In genomic region chr11:67301951-67302516, GRCh38 we compare ENCODE assay signal across 9 cellular contexts. TPM values are rescaled to one million over a fixed set of nuclear protein-coding genes. Genes with fewer than 3 reads are reported as not detected.
DNase-seq lines count a peak whose midpoint lies in the region; ATAC-seq, FAIRE-seq and TF ChIP-seq lines count a peak whose summit lies in the region.
"Had no signal": no experiment of that assay in that cellular context is flagged by ENCODE, and none has a peak within 500 bp of the region (broad histone marks: within the 10 kb centered on the region; RNA-seq: fewer than 3 reads in every experiment).

No MANE protein-coding gene starts in this region.

- no peaks in the 10 kb centered on the region for H3K27me3 Mint-ChIP-seq in activated CD4-positive, alpha-beta memory T cell treated with anti-CD3 and anti-CD28 coated beads, Interleukin-2, amount 10 ng/mL, durations not matched to agents 7 days and 5 days

- TF ChIP-seq CTCF in C4-2B (conservative IDR thresholded peaks at IDR 0.05) (no peak), psoas muscle (IDR thresholded peaks at IDR 0.05) (no peak), D721Med (IDR thresholded peaks at IDR 0.05; ENCODE audit: insufficient read depth, missing control alignments) (no peak)

- H3K27ac ChIP-seq in C4-2B (peak overlapping the region; percentile 92), psoas muscle (peak overlapping the region; percentile 82)

- no peaks in the 10 kb centered on the region for H3K9me3 ChIP-seq in psoas muscle

- peak; percentile 84 for DNase-seq in HT-29 (ENCODE audit: low spot score)
- DNase-seq in activated CD4-positive, alpha-beta memory T cell treated with anti-CD3 and anti-CD28 coated beads, Interleukin-2, amount 10 ng/mL, durations not matched to agents 7 days and 5 days = no peak
- DNase-seq in cardiac septum (ENCODE audit: low spot score) = peak; percentile 80
- peak; percentile 69 to 90 for DNase-seq in psoas muscle
- no peak for DNase-seq in D721Med (ENCODE audit: insufficient read length, low spot score)
- DNase-seq in activated CD4-positive, alpha-beta T cell treated with anti-CD3 and anti-CD28 coated beads for 1 hour = no peak
- DNase-seq in RPMI8226 = no peak

- H3K4me3 ChIP-seq in psoas muscle = peak overlapping the region; percentile 97

- POLR2A ChIA-PET in activated CD4-positive, alpha-beta memory T cell treated with anti-CD3 and anti-CD28 coated beads, Interleukin-2, amount 10 ng/mL, durations not matched to agents 7 days and 5 days (lab: Charles Lee) = interaction anchor here (1.5 to 8.2 kb wide), 8 partner anchors 12 to 49 kb away, joined by 4 to 96 read pairs (median 16); partner anchors contain the start of genes ANKRD13D and GRK2

- H3K27ac Mint-ChIP-seq in activated CD4-positive, alpha-beta memory T cell treated with anti-CD3 and anti-CD28 coated beads, Interleukin-2, amount 10 ng/mL, durations not matched to agents 7 days and 5 days = no peak overlapping the region

- WGBS in psoas muscle, 3 donors = 28 to 32% (median 31%) methylated on average over 15 of the region's 15 CpGs

- no peaks in the 10 kb centered on the region for H3K27me3 ChIP-seq in psoas muscle (ENCODE audit: insufficient read depth in 3 of 3, low read length in 2 of 3)

- ATAC-seq in psoas muscle = peak; percentile 84 to 88 (median 87)

- H3K36me3 Mint-ChIP-seq in activated CD4-positive, alpha-beta memory T cell treated with anti-CD3 and anti-CD28 coated beads, Interleukin-2, amount 10 ng/mL, durations not matched to agents 7 days and 5 days (ENCODE audit: low read depth) = peaks cover 28% of the 10 kb centered on the region

- H3K4me1 ChIP-seq in psoas muscle = peaks cover 27% of the 10 kb centered on the region

- peaks cover 19% of the 10 kb centered on the region for H3K4me1 Mint-ChIP-seq in activated CD4-positive, alpha-beta memory T cell treated with anti-CD3 and anti-CD28 coated beads, Interleukin-2, amount 10 ng/mL, durations not matched to agents 7 days and 5 days

- CTCF ChIA-PET in activated CD4-positive, alpha-beta memory T cell treated with anti-CD3 and anti-CD28 coated beads, Interleukin-2, amount 10 ng/mL, durations not matched to agents 7 days and 5 days (lab: Charles Lee) = interaction anchor here (1.6 to 3.0 kb wide), 3 partner anchors 13 to 15 kb away, joined by 5 to 13 read pairs (median 5); no protein-coding TSS in a partner anchor

- FAIRE-seq in D721Med (lab: Jason Lieb, UNC) = no peak
- FAIRE-seq: colon had no signal

- H3K4me3 Mint-ChIP-seq in activated CD4-positive, alpha-beta memory T cell treated with anti-CD3 and anti-CD28 coated beads, Interleukin-2, amount 10 ng/mL, durations not matched to agents 7 days and 5 days = peak overlapping the region; percentile 24

- peaks cover 0 to 30% of the 10 kb centered on the region in 2 donors for H3K36me3 ChIP-seq in psoas muscle (ENCODE audit: insufficient read depth in 1 of 2, low read depth in 1 of 2)

- H3K9me3 Mint-ChIP-seq in activated CD4-positive, alpha-beta memory T cell treated with anti-CD3 and anti-CD28 coated beads, Interleukin-2, amount 10 ng/mL, durations not matched to agents 7 days and 5 days = no peaks in the 10 kb centered on the region

- intact Hi-C loops in cardiac septum (cut with DNase I) (loop anchor here (2.0 to 5.0 kb wide), 2 partner anchors 15 to 35 kb away; partner anchors contain the start of gene GRK2), psoas muscle (cut with DNase I) (loop anchor here in 1 of 2 donors (5.0 kb wide), 1 partner anchor 35 kb away; the partner anchor contains the start of gene GRK2)

RNA-seq across cellular contexts. Expression of gene SSH3, which starts 1.3 kb away (rescaled TPM):
- total RNA-seq in HT-29 (2014; rRNA removed; shearing (Covaris generic)) = 180 TPM in 2 replicates
- total RNA-seq in activated CD4-positive, alpha-beta memory T cell treated with anti-CD3 and anti-CD28 coated beads, Interleukin-2, amount 10 ng/mL, durations not matched to agents 7 days and 5 days = 10 to 100 TPM; 15.4 to 19.0 TPM
- 22.3 TPM for total RNA-seq in cardiac septum
- 10 to 100 TPM in 1 of 4 donors, 1 to 10 TPM in 3; 3.7 to 10.1 (median 6.9) TPM for total RNA-seq in psoas muscle
- polyA plus RNA-seq in psoas muscle = 1 to 10 TPM; 3.0 to 5.0 (median 4.2) TPM

RNA-seq across cellular contexts. Expression of gene ANKRD13D, which starts 12.9 kb away (rescaled TPM):
- total RNA-seq in HT-29 (2014; rRNA removed; shearing (Covaris generic)) = 100 and 107 TPM in 2 replicates
- 100 to 1,000 TPM; 157 to 163 TPM for total RNA-seq in activated CD4-positive, alpha-beta memory T cell treated with anti-CD3 and anti-CD28 coated beads, Interleukin-2, amount 10 ng/mL, durations not matched to agents 7 days and 5 days
- 20.0 TPM for total RNA-seq in cardiac septum
- total RNA-seq in psoas muscle = 1 to 10 TPM; 4.1 to 8.6 (median 7.8) TPM
- 1 to 10 TPM; 4.6 to 7.0 (median 5.9) TPM for polyA plus RNA-seq in psoas muscle

RNA-seq across cellular contexts. Expression of gene GRK2, which starts 35.8 kb away (rescaled TPM):
- 270 and 294 TPM in 2 replicates for total RNA-seq in HT-29 (2014; rRNA removed; shearing (Covaris generic))
- 100 to 1,000 TPM; 333 to 338 TPM for total RNA-seq in activated CD4-positive, alpha-beta memory T cell treated with anti-CD3 and anti-CD28 coated beads, Interleukin-2, amount 10 ng/mL, durations not matched to agents 7 days and 5 days
- total RNA-seq in cardiac septum (43.1 TPM), psoas muscle (10 to 100 TPM; 41.7 to 46.8 (median 46.1) TPM)
- 10 to 100 TPM; 37.3 to 56.8 (median 46.2) TPM for polyA plus RNA-seq in psoas muscle

RNA-seq across cellular contexts. Expression of gene POLD4, which starts 51.3 kb away (rescaled TPM):
- 137 and 138 TPM in 2 replicates for total RNA-seq in HT-29 (2014; rRNA removed; shearing (Covaris generic))
- total RNA-seq in activated CD4-positive, alpha-beta memory T cell treated with anti-CD3 and anti-CD28 coated beads, Interleukin-2, amount 10 ng/mL, durations not matched to agents 7 days and 5 days = 10 to 100 TPM; 74.0 to 74.1 TPM
- total RNA-seq in cardiac septum (61.6 TPM), psoas muscle (10 to 100 TPM; 31.8 to 89.8 (median 56.1) TPM)
- 10 to 100 TPM; 72.6 to 74.9 (median 73.3) TPM for polyA plus RNA-seq in psoas muscle

Comparison
In these comparisons a context has a peak if more than half of its experiments do, and no peak if none do; other contexts are left out.
1. DNase-seq: peak in HT-29 (single experiment), cardiac septum (single experiment) and psoas muscle (2 of 2); none in activated CD4-positive, alpha-beta memory T cell treated with anti-CD3 and anti-CD28 coated beads, Interleukin-2, amount 10 ng/mL, durations not matched to agents 7 days and 5 days (single experiment), D721Med (single experiment), activated CD4-positive, alpha-beta T cell treated with anti-CD3 and anti-CD28 coated beads for 1 hour (single experiment) and RPMI8226 (single experiment).